In genomic region chr7:40428421-40428820, GRCh38 we compare ENCODE assay signal across 8 cellular contexts.
"Had no signal": no experiment of that assay in that cellular context is flagged by ENCODE, and none has a peak within 500 bp of the region (broad histone marks: within the 10 kb centered on the region; RNA-seq: fewer than 3 reads in every experiment).

No MANE protein-coding gene starts in this region.

- H3K27ac ChIP-seq: GM23248, HL-60 had no signal

- H3K4me3 Mint-ChIP-seq: H9, HFFc6, IgD-negative memory B cell had no signal

- H3K4me1 Mint-ChIP-seq: H9, IgD-negative memory B cell had no signal

- H3K27ac Mint-ChIP-seq: H9, HFFc6, IgD-negative memory B cell had no signal

- ATAC-seq: HCT116, HepG2 had no signal

- DNase-seq: GM23248, GOT3, H9, HFFc6 had no signal

- H3K4me3 ChIP-seq: GM23248 had no signal

- H3K27me3 Mint-ChIP-seq: IgD-negative memory B cell had no signal

- FAIRE-seq: HepG2 had no signal
